In the genomic region with DNA sequence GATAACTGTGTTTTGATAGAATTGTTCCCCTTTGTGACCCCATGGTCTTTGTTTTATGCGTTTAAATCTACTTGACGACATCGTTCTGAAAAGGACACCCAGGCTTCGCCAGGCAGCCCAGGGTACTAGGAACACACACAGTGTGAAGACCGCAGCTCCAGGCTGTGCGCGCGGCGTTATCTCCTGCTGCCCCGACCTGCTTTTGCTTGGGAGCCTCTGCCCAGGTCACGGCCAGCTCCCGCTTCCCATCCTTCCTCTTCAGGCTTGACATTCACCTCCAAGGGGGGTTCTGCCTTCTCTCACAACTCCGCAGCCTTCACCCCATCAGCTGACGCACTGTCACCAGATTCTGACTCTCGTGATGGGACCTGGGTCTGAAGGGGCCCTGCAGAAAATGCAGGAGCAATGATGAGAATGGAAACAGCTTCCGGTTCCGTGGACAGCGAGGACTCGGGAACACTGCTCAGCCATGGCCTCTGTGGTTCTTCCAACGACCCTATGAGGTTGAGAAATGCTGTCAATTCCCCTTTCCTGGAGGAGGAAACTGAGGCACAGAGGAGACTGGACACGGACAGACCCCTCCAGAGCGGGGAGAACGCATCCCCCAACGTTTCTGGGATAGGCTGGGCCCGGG, we compare ENCODE assay signal across 18 cellular contexts. TPM values are rescaled to one million over a fixed set of nuclear protein-coding genes. Genes with fewer than 3 reads are reported as not detected.
DNase-seq lines count a peak whose midpoint lies in the region; ATAC-seq and TF ChIP-seq lines count a peak whose summit lies in the region.
"Had no signal": no experiment of that assay in that cellular context is flagged by ENCODE, and none has a peak within 500 bp of the region (broad histone marks: within the 10 kb centered on the region; RNA-seq: fewer than 3 reads in every experiment).

No MANE protein-coding gene starts in this region.

- ATAC-seq in WTC11 (no peak), HG02938 (IDR thresholded peaks at IDR 0.05; ENCODE audit: unreplicated experiment) (no peak), HG02840 (IDR thresholded peaks at IDR 0.05; ENCODE audit: low FRiP score, unreplicated experiment) (no peak)
- ATAC-seq: stimulated activated effector memory CD8-positive, alpha-beta T cell treated with anti-CD3 and anti-CD28 coated beads, Interleukin-12 subunit alpha, Interleukin-12 subunit beta, amount 100 ng/mL, for 72 hours had no signal

- peaks cover 17% of the 10 kb centered on the region for H3K79me2 ChIP-seq in smooth muscle cell (ENCODE audit: low read depth)

- H3K36me3 ChIP-seq in ES-I3 (ENCODE audit: insufficient read depth, low read length) (no peaks in the 10 kb centered on the region), mesodermal cell (ENCODE audit: control insufficient read depth, insufficient read depth, low read length) (no peaks in the 10 kb centered on the region), smooth muscle cell (ENCODE audit: low read depth) (no peaks in the 10 kb centered on the region), MG63 (no peaks in the 10 kb centered on the region)

- H2AFZ ChIP-seq in smooth muscle cell (ENCODE audit: low read depth): peak overlapping the region; percentile 47

- POLR2A ChIA-PET in WTC11 (lab: Charles Lee): no interaction called here

- CTCF ChIA-PET in WTC11 (lab: Charles Lee): interaction anchor here (1.4 to 2.8 kb wide), 4 partner anchors 27 to 338 kb away, joined by 6 to 16 read pairs (median 10); no protein-coding TSS in a partner anchor

- DNase-seq in WTC11 (ENCODE audit: low spot score) (no peak), smooth muscle cell (lab: John Stamatoyannopoulos, UW; ENCODE audit: unreplicated experiment) (no peak), MG63 (no peak), NCI-H1436 (lab: John Stamatoyannopoulos, UW) (no peak)
- DNase-seq: activated B cell treated with CpG ODN at 0.5 μM for 24 hours; body of pancreas; DMS79; effector CD8-positive, alpha-beta T cell; MM.1S; NCI-H2029; retina had no signal

- H3K9me3 ChIP-seq in ES-I3 (ENCODE audit: control insufficient read depth, insufficient read depth, low read length) (no peaks in the 10 kb centered on the region), mesodermal cell (ENCODE audit: control insufficient read depth, low read length) (no peaks in the 10 kb centered on the region), smooth muscle cell (replicated peaks; ENCODE audit: low read depth) (no peaks in the 10 kb centered on the region), MG63 (no peaks in the 10 kb centered on the region)
- H3K9me3 ChIP-seq: body of pancreas had no signal

- H3F3A ChIP-seq in smooth muscle cell (ENCODE audit: low read depth): peaks cover 6% of the 10 kb centered on the region

- peak overlapping the region; percentile 97 for H3K4me2 ChIP-seq in smooth muscle cell

- H3K27ac Mint-ChIP-seq in WTC11: no peak overlapping the region; the same call in 1 of the 2 replicates
- H3K27ac Mint-ChIP-seq: activated B cell treated with CpG ODN at 0.5 μM for 24 hours; stimulated activated effector memory CD8-positive, alpha-beta T cell treated with anti-CD3 and anti-CD28 coated beads, Interleukin-12 subunit alpha, Interleukin-12 subunit beta, amount 100 ng/mL, for 72 hours had no signal

- H3K27ac ChIP-seq in mesodermal cell (ENCODE audit: low read depth, low read length, severe bottlenecking): no peak overlapping the region
- no peak overlapping the region for H3K27ac ChIP-seq in smooth muscle cell (ENCODE audit: low read depth)
- H3K27ac ChIP-seq: body of pancreas had no signal

- H3K27me3 ChIP-seq in smooth muscle cell (ENCODE audit: low read depth): no peaks in the 10 kb centered on the region
- no peaks in the 10 kb centered on the region for H3K27me3 ChIP-seq in MG63
- H3K27me3 ChIP-seq: body of pancreas had no signal

- H3K27me3 Mint-ChIP-seq in WTC11 (ENCODE audit: low read depth): peaks cover 31% of the 10 kb centered on the region

- TF ChIP-seq CTCF in WTC11 (IDR thresholded peaks at IDR 0.05) (no peak), smooth muscle cell (IDR thresholded peaks at IDR 0.05; ENCODE audit: borderline replicate concordance, insufficient read depth, poor library complexity, severe bottlenecking) (no peak)

- H3K9ac ChIP-seq in ES-I3 (ENCODE audit: low read depth, low read length) (peak overlapping the region; percentile 52; the same call in 1 of the 2 replicates), smooth muscle cell (ENCODE audit: low read depth) (peak overlapping the region; percentile 22)

- WGBS in mesodermal cell (ENCODE audit: insufficient coverage in 2 of 2), 2 experiments: 82 to 84% methylated on average over 24 to 25 of the region's 25 CpGs
- WGBS in smooth muscle cell (ENCODE audit: low lambda C conversion rate): 79% methylated on average over 25 of the region's 25 CpGs

- no peaks in the 10 kb centered on the region for H3K36me3 Mint-ChIP-seq in WTC11
- H3K36me3 Mint-ChIP-seq: stimulated activated effector memory CD8-positive, alpha-beta T cell treated with anti-CD3 and anti-CD28 coated beads, Interleukin-12 subunit alpha, Interleukin-12 subunit beta, amount 100 ng/mL, for 72 hours had no signal

- H3K4me3 Mint-ChIP-seq in WTC11: peak overlapping the region; percentile 54
- H3K4me3 Mint-ChIP-seq: activated B cell treated with CpG ODN at 0.5 μM for 24 hours; stimulated activated effector memory CD8-positive, alpha-beta T cell treated with anti-CD3 and anti-CD28 coated beads, Interleukin-12 subunit alpha, Interleukin-12 subunit beta, amount 100 ng/mL, for 72 hours had no signal

- H3K4me3 ChIP-seq in mesodermal cell (ENCODE audit: extremely low read depth, insufficient read depth, low read length, poor library complexity, severe bottlenecking) (peak overlapping the region; percentile 33), smooth muscle cell (peak overlapping the region; percentile 61), MG63 (no peak overlapping the region)
- H3K4me3 ChIP-seq: body of pancreas had no signal

- H3K4me1 Mint-ChIP-seq in WTC11: peaks cover 7% of the 10 kb centered on the region; the same call in 1 of the 2 replicates
- H3K4me1 Mint-ChIP-seq: activated B cell treated with CpG ODN at 0.5 μM for 24 hours; stimulated activated effector memory CD8-positive, alpha-beta T cell treated with anti-CD3 and anti-CD28 coated beads, Interleukin-12 subunit alpha, Interleukin-12 subunit beta, amount 100 ng/mL, for 72 hours had no signal

- H3K4me1 ChIP-seq in ES-I3 (ENCODE audit: insufficient read depth, low read length) (peaks cover 8% of the 10 kb centered on the region; the same call in 1 of the 2 replicates), mesodermal cell (ENCODE audit: control insufficient read depth, insufficient read depth, low read length, poor library complexity, severe bottlenecking) (peaks cover 40% of the 10 kb centered on the region), smooth muscle cell (ENCODE audit: low read depth) (peaks cover 10% of the 10 kb centered on the region)

- no peaks in the 10 kb centered on the region for H3K9me3 Mint-ChIP-seq in WTC11
- H3K9me3 Mint-ChIP-seq: activated B cell treated with CpG ODN at 0.5 μM for 24 hours; stimulated activated effector memory CD8-positive, alpha-beta T cell treated with anti-CD3 and anti-CD28 coated beads, Interleukin-12 subunit alpha, Interleukin-12 subunit beta, amount 100 ng/mL, for 72 hours had no signal

- peaks cover 32% of the 10 kb centered on the region for H4K20me1 ChIP-seq in smooth muscle cell (ENCODE audit: low read depth)

TF ChIP-seq in WTC11, 78 proteins besides CTCF, POLR2A, EP300 and RAD21:
- TF ChIP-seq, protein P1, sequence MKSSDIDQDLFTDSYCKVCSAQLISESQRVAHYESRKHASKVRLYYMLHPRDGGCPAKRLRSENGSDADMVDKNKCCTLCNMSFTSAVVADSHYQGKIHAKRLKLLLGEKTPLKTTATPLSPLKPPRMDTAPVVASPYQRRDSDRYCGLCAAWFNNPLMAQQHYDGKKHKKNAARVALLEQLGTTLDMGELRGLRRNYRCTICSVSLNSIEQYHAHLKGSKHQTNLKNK (CRISPR knock-in tag; IDR thresholded peaks at IDR 0.05): 0 out of 2 replicates have a peak, but pooled peaks have one; percentile 14
- TF ChIP-seq FOXJ3 (CRISPR knock-in tag; IDR thresholded peaks at IDR 0.05; ENCODE audit: borderline replicate concordance) (no peak), RORB (CRISPR knock-in tag; IDR thresholded peaks at IDR 0.05) (no peak)

RNA-seq across cellular contexts. Expression of gene HTRA3, which starts 0.5 kb away (rescaled TPM):
- total RNA-seq in WTC11 (2021): 2.3 to 5.5 TPM (median 4.8 TPM) in 3 replicates
- polyA plus RNA-seq in mesodermal cell (2013, experiment 1 of 2): 41.2 TPM
- 31.8 TPM for polyA plus RNA-seq in mesodermal cell (2013, experiment 2 of 2)
- 77.7 and 94.9 TPM in 2 replicates for total RNA-seq in smooth muscle cell
- polyA plus RNA-seq in smooth muscle cell: 189 and 227 TPM in 2 replicates
- total RNA-seq in MG63 (2014; rRNA removed; shearing (Covaris generic); ENCODE audit: low replicate concordance): 0.15 and 1.3 TPM in 2 replicates
- total RNA-seq: activated B cell treated with CpG ODN at 0.5 μM for 24 hours, HT-29 had no signal
- polyA plus RNA-seq: keratinocyte had no signal

Comparison
In these comparisons a context has a peak if more than half of its experiments do, and no peak if none do; other contexts are left out.
1. RNA of gene HTRA3, which starts 0.5 kb away (total RNA-seq): 77.7 to 94.9 TPM in smooth muscle cell; 2.3 to 5.5 TPM in WTC11 and 0.15 to 1.3 TPM in MG63; every median in the first group is over 10 times any median in the second.